Comparison of ENCODE assay signal across 16 cellular contexts in genomic region chr10:88028654-88029053, GRCh38.
DNase-seq lines count a peak whose midpoint lies in the region; ATAC-seq, FAIRE-seq and TF ChIP-seq lines count a peak whose summit lies in the region.
"Had no signal": no experiment of that assay in that cellular context is flagged by ENCODE, and none has a peak within 500 bp of the region (broad histone marks: within the 10 kb centered on the region; RNA-seq: fewer than 3 reads in every experiment).

No MANE protein-coding gene starts in this region.

- H3K4me3 Mint-ChIP-seq in CD8-positive, alpha-beta T cell = no peak overlapping the region
- no peak overlapping the region for H3K4me3 Mint-ChIP-seq in progenitor cell of endocrine pancreas (ENCODE audit: low read depth)
- H3K4me3 Mint-ChIP-seq: neural crest cell; T-helper 2 cell treated with Interferon-gamma antibody and Interleukin-4, amounts not matched to agents 5 μg/mL and 100 μg/mL, for 36 hours had no signal

- H3K4me1 ChIP-seq in CD8-positive, alpha-beta T cell (ENCODE audit: insufficient read depth, low read length) = peaks cover 14% of the 10 kb centered on the region
- peaks cover 4 to 8% of the 10 kb centered on the region in 2 experiments; a peak in 3 of 4 replicates for H3K4me1 ChIP-seq in HCT116 (ENCODE audit: control insufficient read depth in 1 of 2, insufficient read depth in 2 of 2, low read length in 2 of 2)
- H3K4me1 ChIP-seq in HepG2 (ENCODE audit: insufficient read depth, low read length) = peaks cover 15% of the 10 kb centered on the region

- no peaks in the 10 kb centered on the region for H3K9me3 Mint-ChIP-seq in CD8-positive, alpha-beta T cell
- no peaks in the 10 kb centered on the region for H3K9me3 Mint-ChIP-seq in progenitor cell of endocrine pancreas (ENCODE audit: low read depth)
- H3K9me3 Mint-ChIP-seq: CD8-positive, alpha-beta memory T cell; neural crest cell had no signal

- RAD21 ChIA-PET in HCT116 (lab: Charles Lee; ENCODE audit: low non-redundant PET in 1 of 2, low total read pairs in 2 of 2, uncharacterized antibody in 2 of 2, unreplicated experiment in 2 of 2) = no interaction called here

- H3K79me2 ChIP-seq in HCT116 (ENCODE audit: insufficient read depth, low read length) = no peaks in the 10 kb centered on the region
- H3K79me2 ChIP-seq in HepG2 (ENCODE audit: insufficient read depth, low read length) = no peaks in the 10 kb centered on the region

- BruUV-seq in HCT116 (replicated peaks; lab: Mats Ljungman, UMichigan) (no TSS peak), HepG2 (replicated peaks; lab: Mats Ljungman, UMichigan) (no TSS peak)

- intact Hi-C loops in CD8-positive, alpha-beta T cell (cut with DNase I, micrococcal nuclease) = loop anchor here in 1 of 2 experiments (5.0 kb wide), 1 partner anchor 34 kb away; no protein-coding TSS in a partner anchor
- intact Hi-C loops in HCT116 (cut with micrococcal nuclease) (no loop called here), HepG2 (cut with micrococcal nuclease; ENCODE audit: unreplicated experiment) (no loop called here), lower leg skin (cut with DNase I; ENCODE audit: low total_unique reads) (no loop called here)

- no peak for TF ChIP-seq POLR2A in HCT116 (IDR thresholded peaks at IDR 0.05; ENCODE audit: borderline replicate concordance, extremely low read depth, insufficient read depth, insufficient read length)
- no peak for TF ChIP-seq POLR2A in HepG2 (IDR thresholded peaks at IDR 0.05; ENCODE audit: insufficient read depth in 1 of 2, low read depth in 2 of 2, low read length in 2 of 2)
- TF ChIP-seq POLR2A in lower leg skin (IDR thresholded peaks at IDR 0.05) = no peak

- H3K27ac ChIP-seq in CD8-positive, alpha-beta T cell (ENCODE audit: low read depth, low read length) = no peak overlapping the region
- H3K27ac ChIP-seq in HCT116 (ENCODE audit: low read depth, low read length) (no peak overlapping the region), HepG2 (ENCODE audit: extremely low read length, insufficient read depth, low read length) (no peak overlapping the region)
- H3K27ac ChIP-seq: cardiac muscle cell, epithelial cell of prostate had no signal

- H3K27me3 Mint-ChIP-seq in CD8-positive, alpha-beta T cell (ENCODE audit: low read depth) = no peaks in the 10 kb centered on the region
- no peaks in the 10 kb centered on the region for H3K27me3 Mint-ChIP-seq in progenitor cell of endocrine pancreas
- H3K27me3 Mint-ChIP-seq: CD8-positive, alpha-beta memory T cell had no signal

- no peak for DNase-seq in CD8-positive, alpha-beta T cell
- DNase-seq in HCT116 (ENCODE audit: low read depth, low spot score) (no peak), HepG2 (ENCODE audit: low spot score) (peak; percentile 61), Ammon's horn (ENCODE audit: low spot score) (no peak), lower leg skin (ENCODE audit: low spot score in 2 of 2) (no peak), progenitor cell of endocrine pancreas (ENCODE audit: low spot score, unreplicated experiment) (no peak), T-helper 9 cell (no peak)
- DNase-seq: activated naive CD4-positive, alpha-beta T cell treated with Interleukin-2 at 50 U/mL for 16 hours; heart left ventricle; left ventricle myocardium superior had no signal

- H3K4me2 ChIP-seq in HCT116 (ENCODE audit: low read length) (peak overlapping the region; percentile 35), HepG2 (ENCODE audit: low read depth, low read length) (peak overlapping the region; percentile 24; the same call in 1 of the 2 replicates)

- peak overlapping the region; percentile 64 for H2AFZ ChIP-seq in HCT116 (ENCODE audit: low read depth, low read length, poor library complexity, severe bottlenecking)
- no peak overlapping the region for H2AFZ ChIP-seq in HepG2 (ENCODE audit: low read length)

- H3K4me1 Mint-ChIP-seq in CD8-positive, alpha-beta T cell (ENCODE audit: low read depth) = peaks cover 19% of the 10 kb centered on the region
- H3K4me1 Mint-ChIP-seq in progenitor cell of endocrine pancreas (ENCODE audit: low read depth) = peaks cover 8% of the 10 kb centered on the region
- H3K4me1 Mint-ChIP-seq: neural crest cell had no signal

- peak; percentile 36 for ATAC-seq in CD8-positive, alpha-beta T cell
- ATAC-seq in HCT116 (peak; percentile 30; the same call in 1 of the 2 replicates), SK-N-SH treated with all-trans-retinoic acid at 6 μM for 48 hours (peak; percentile 69), HepG2 (peak; percentile 89)
- ATAC-seq: heart left ventricle, left ventricle myocardium superior had no signal

- H3K4me3 ChIP-seq in CD8-positive, alpha-beta T cell (ENCODE audit: low read depth, low read length) = no peak overlapping the region
- H3K4me3 ChIP-seq in HCT116 (replicated peaks in 1 of 2; ENCODE audit: low read depth in 1 of 2, low read length in 2 of 2) (no peak overlapping the region), HepG2 (replicated peaks in 1 of 3; ENCODE audit: insufficient read depth in 1 of 3, low read depth in 2 of 3, low read length in 3 of 3) (no peak overlapping the region), lower leg skin (ENCODE audit: low read depth, poor library complexity, severe bottlenecking) (no peak overlapping the region)
- H3K4me3 ChIP-seq: cardiac muscle cell, heart left ventricle had no signal

- no peaks in the 10 kb centered on the region for H3K36me3 Mint-ChIP-seq in CD8-positive, alpha-beta T cell
- H3K36me3 Mint-ChIP-seq in progenitor cell of endocrine pancreas (ENCODE audit: insufficient read depth) = no peaks in the 10 kb centered on the region
- H3K36me3 Mint-ChIP-seq: CD8-positive, alpha-beta memory T cell had no signal

- H3K9me2 ChIP-seq in HCT116 (ENCODE audit: insufficient read depth) = no peaks in the 10 kb centered on the region

- POLR2A ChIA-PET in CD8-positive, alpha-beta T cell (lab: Charles Lee) = no interaction called here
- POLR2A ChIA-PET in HCT116 (lab: Charles Lee) = no interaction called here
- POLR2A ChIA-PET in HepG2 (lab: Yijun Ruan, JAX) = no interaction called here

- TF ChIP-seq EP300 in HepG2 (IDR thresholded peaks at IDR 0.05; ENCODE audit: low read depth in 2 of 2, low read length in 2 of 2) (no peak), HepG2 (CRISPR knock-in tag; IDR thresholded peaks at IDR 0.05; ENCODE audit: borderline replicate concordance) (no peak)

- H3K36me3 ChIP-seq in CD8-positive, alpha-beta T cell (ENCODE audit: insufficient read depth, low read length) = no peaks in the 10 kb centered on the region
- H3K36me3 ChIP-seq in HCT116 (ENCODE audit: control insufficient read depth in 1 of 2, insufficient read depth in 2 of 2, low read length in 2 of 2) (no peaks in the 10 kb centered on the region), HepG2 (replicated peaks in 1 of 2; ENCODE audit: control insufficient read depth in 1 of 2, insufficient read depth in 2 of 2, low read length in 2 of 2) (no peaks in the 10 kb centered on the region)
- H3K36me3 ChIP-seq: cardiac muscle cell, heart left ventricle had no signal

- in situ Hi-C loops in HepG2 (cut with HindIII; ENCODE audit: extremely low pct_ligation_motif_present, low pct_unique_long_range_greater_than_20kb) = no loop called here

- no peaks in the 10 kb centered on the region for H3K27me3 ChIP-seq in CD8-positive, alpha-beta T cell (ENCODE audit: insufficient read depth, low read length)
- H3K27me3 ChIP-seq in HCT116 (ENCODE audit: insufficient read depth, low read length) (no peaks in the 10 kb centered on the region), HepG2 (ENCODE audit: control insufficient read depth in 1 of 2, insufficient read depth in 2 of 2, low read length in 2 of 2) (no peaks in the 10 kb centered on the region)
- H3K27me3 ChIP-seq: cardiac muscle cell, heart left ventricle had no signal

- no peak overlapping the region for H3K27ac Mint-ChIP-seq in CD8-positive, alpha-beta T cell
- no peak overlapping the region for H3K27ac Mint-ChIP-seq in progenitor cell of endocrine pancreas
- H3K27ac Mint-ChIP-seq: T-helper 2 cell treated with Interferon-gamma antibody and Interleukin-4, amounts not matched to agents 5 μg/mL and 100 μg/mL, for 36 hours had no signal

- no peak for TF ChIP-seq CTCF in CD8-positive, alpha-beta T cell (IDR thresholded peaks at IDR 0.05)
- TF ChIP-seq CTCF in HCT116 (IDR thresholded peaks at IDR 0.05 in 2 of 3, conservative IDR thresholded peaks at IDR 0.05 in 1 of 3; ENCODE audit: borderline replicate concordance in 1 of 3, insufficient read depth in 1 of 3, low read depth in 2 of 3, low read length in 2 of 3) = no peak
- no peak for TF ChIP-seq CTCF in HepG2 (CRISPR knock-in tag; IDR thresholded peaks at IDR 0.05)
- no peak for TF ChIP-seq CTCF in lower leg skin (IDR thresholded peaks at IDR 0.05)
- no peak for TF ChIP-seq CTCF in progenitor cell of endocrine pancreas (IDR thresholded peaks at IDR 0.05; ENCODE audit: unreplicated experiment)

- H3K9ac ChIP-seq in HCT116 (ENCODE audit: low read length) = no peak overlapping the region
- no peak overlapping the region for H3K9ac ChIP-seq in HepG2 (ENCODE audit: insufficient read depth, low read depth, low read length)

- FAIRE-seq in HepG2 (lab: Jason Lieb, UNC) = no peak

- no peaks in the 10 kb centered on the region for H4K20me1 ChIP-seq in HCT116 (ENCODE audit: insufficient read depth)
- H4K20me1 ChIP-seq in HepG2 (ENCODE audit: insufficient read depth, low read length) = no peaks in the 10 kb centered on the region

- H3K9me3 ChIP-seq in CD8-positive, alpha-beta T cell (ENCODE audit: low read length) = no peaks in the 10 kb centered on the region
- H3K9me3 ChIP-seq in HCT116 (ENCODE audit: control insufficient read depth in 1 of 2, insufficient read depth in 1 of 2, low read depth in 1 of 2, low read length in 2 of 2) (no peaks in the 10 kb centered on the region), HepG2 (ENCODE audit: low read length) (no peaks in the 10 kb centered on the region)
- H3K9me3 ChIP-seq: heart left ventricle had no signal

- CTCF ChIA-PET in CD8-positive, alpha-beta T cell (lab: Charles Lee) = no interaction called here
- CTCF ChIA-PET in HCT116 (lab: Charles Lee) (no interaction called here), HepG2 (lab: Yijun Ruan, JAX; ENCODE audit: low intra/inter-chr PET ratio, low total read pairs) (no interaction called here)

- 8% methylated on average over 1 of the region's 1 CpG for WGBS in HepG2 (ENCODE audit: low lambda C conversion rate)
- 76 to 94% methylated on average over 1 of the region's 1 CpG for WGBS in lower leg skin, 2 donors

- TF ChIP-seq RAD21 in HCT116 (IDR thresholded peaks at IDR 0.05; ENCODE audit: low read depth) (no peak), HepG2 (CRISPR knock-in tag; IDR thresholded peaks at IDR 0.05) (no peak)

TF ChIP-seq in HCT116, 20 proteins besides CTCF, POLR2A, EP300 and RAD21:
- TF ChIP-seq MAX (IDR thresholded peaks at IDR 0.05) = no peak

TF ChIP-seq in SK-N-SH treated with all-trans-retinoic acid at 6 μM for 48 hours, 23 proteins besides CTCF, POLR2A, EP300 and RAD21:
- TF ChIP-seq SNAI2 (CRISPR knock-in tag; IDR thresholded peaks at IDR 0.05) = no peak

TF ChIP-seq in HepG2, 621 proteins besides CTCF, POLR2A, EP300 and RAD21 (continues in another document):
- no peak for TF ChIP-seq ZNF616 (CRISPR knock-in tag; IDR thresholded peaks at IDR 0.05; ENCODE audit: low read depth)
- TF ChIP-seq MYNN (CRISPR knock-in tag; IDR thresholded peaks at IDR 0.05; ENCODE audit: low read depth) = no peak
- peak; percentile 16; the same call in 1 of the 2 replicates for TF ChIP-seq GABPB1 (CRISPR knock-in tag; IDR thresholded peaks at IDR 0.05)

Comparison
In these comparisons a context has a peak if more than half of its experiments do, and no peak if none do; other contexts are left out.
1. ATAC-seq: peak in every context shown above with its lines; median percentile 89 in HepG2; 69 in SK-N-SH treated with all-trans-retinoic acid at 6 μM for 48 hours; 36 in CD8-positive, alpha-beta T cell; 30 in HCT116.